In the genomic region with DNA sequence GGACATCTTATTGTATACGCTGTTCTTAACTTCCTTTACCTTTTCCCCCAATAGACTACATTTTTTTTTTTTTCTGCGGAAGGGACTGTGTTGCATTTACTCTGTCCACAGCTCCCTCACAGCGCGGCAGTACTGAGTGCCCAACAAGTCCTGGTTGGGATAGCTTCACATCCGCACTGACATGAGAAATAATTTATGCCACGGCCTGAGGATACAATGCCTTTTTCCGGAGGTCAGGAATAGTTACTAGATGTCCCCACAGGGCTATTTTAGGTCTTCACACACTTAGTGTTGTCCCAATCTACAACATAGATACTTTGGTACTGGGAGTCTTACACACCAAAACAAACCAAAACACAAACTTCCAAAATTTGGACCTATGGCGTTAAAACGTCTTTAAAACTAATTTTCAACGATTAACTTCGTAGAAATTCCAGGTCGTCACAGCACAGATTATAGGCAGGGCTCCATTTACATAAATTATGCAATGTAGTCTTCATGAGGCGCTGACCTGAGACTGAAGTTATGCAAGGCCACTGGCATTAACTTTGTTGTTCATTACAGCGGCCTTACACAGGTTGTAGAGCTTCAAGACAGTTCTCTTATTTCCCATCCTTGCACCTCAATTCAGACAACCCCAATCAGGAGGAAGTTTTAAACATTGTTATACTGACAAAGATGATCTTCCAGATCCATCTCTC, we compare ENCODE assay signal across 8 cellular contexts. TPM values are rescaled to one million over a fixed set of nuclear protein-coding genes. Genes with fewer than 3 reads are reported as not detected.
DNase-seq lines count a peak whose midpoint lies in the region; ATAC-seq lines count a peak whose summit lies in the region.

No MANE protein-coding gene starts in this region.

- DNase-seq in DMS53 treated with DMSO at 0.1 percent for 48 hours (lab: John Stamatoyannopoulos, UW; ENCODE audit: unreplicated experiment): peak; percentile 50
- DNase-seq in SK-MEL-5 (ENCODE audit: low read depth, low spot score): peak; percentile 50
- DNase-seq in neuronal stem cell (ENCODE audit: low spot score): no peak
- DNase-seq in DMS153 treated with DMSO at 0.1 percent for 48 hours (lab: John Stamatoyannopoulos, UW; ENCODE audit: unreplicated experiment): no peak
- no peak for DNase-seq in NCI-H2029 (lab: John Stamatoyannopoulos, UW)

- no peak overlapping the region for H2BK12ac ChIP-seq in neuronal stem cell (ENCODE audit: low read length)

- peaks cover 2% of the 10 kb centered on the region for H3K79me1 ChIP-seq in neuronal stem cell (ENCODE audit: low read depth, low read length)

- H2AK5ac ChIP-seq in neuronal stem cell (ENCODE audit: low read depth, low read length): no peak overlapping the region

- H3K4ac ChIP-seq in neuronal stem cell (ENCODE audit: low read length): no peak overlapping the region

- H3K9me3 ChIP-seq in neuronal stem cell (replicated peaks in 1 of 2; ENCODE audit: control insufficient read depth in 2 of 2, insufficient read depth in 1 of 2, low read depth in 1 of 2, low read length in 2 of 2): no peaks in the 10 kb centered on the region

- H2BK120ac ChIP-seq in neuronal stem cell (ENCODE audit: low read depth, low read length): no peak overlapping the region

- no peaks in the 10 kb centered on the region for H3K27me3 ChIP-seq in neuronal stem cell (ENCODE audit: control insufficient read depth in 3 of 3, insufficient read depth in 3 of 3, low read depth in 1 of 3, low read length in 3 of 3)

- peaks cover 12 to 31% of the 10 kb centered on the region in 2 donors for H3K36me3 ChIP-seq in neuronal stem cell (replicated peaks in 1 of 2; ENCODE audit: control insufficient read depth in 2 of 2, insufficient read depth in 2 of 2, low read length in 2 of 2)

- WGBS in neuronal stem cell (ENCODE audit: extremely low coverage in 2 of 2, insufficient read length in 2 of 2, insufficient replicate concordance in 1 of 2), 2 donors: 100% methylated on average over 4 of the region's 14 CpGs; no CpG with 5 or more reads in 1 of the 2 donors

- H3K14ac ChIP-seq in neuronal stem cell (ENCODE audit: low read length): no peak overlapping the region

- peak; percentile 2 for ATAC-seq in HG02759 (IDR thresholded peaks at IDR 0.05; ENCODE audit: unreplicated experiment)
- ATAC-seq in esophagus mucosa: peak; percentile 3
- no peak for ATAC-seq in HG03045 (IDR thresholded peaks at IDR 0.05; ENCODE audit: unreplicated experiment)

- H2BK5ac ChIP-seq in neuronal stem cell (ENCODE audit: low read length): no peak overlapping the region

- in situ Hi-C loops in SK-MEL-5 (cut with HindIII; ENCODE audit: low pct_unique_long_range_greater_than_20kb, low sequenced_read_pairs): no loop called here

- H3K27ac ChIP-seq in neuronal stem cell (replicated peaks; ENCODE audit: low read length): no peak overlapping the region

- peak overlapping the region in 1 of 2 donors; percentile 70 for H3K4me3 ChIP-seq in neuronal stem cell (ENCODE audit: low read length in 2 of 2)

- H2AFZ ChIP-seq in neuronal stem cell (ENCODE audit: low read length): peak overlapping the region; percentile 85

- no peak overlapping the region for H4K91ac ChIP-seq in neuronal stem cell (ENCODE audit: low read depth, low read length, poor library complexity)

- H3K4me1 ChIP-seq in neuronal stem cell (ENCODE audit: control insufficient read depth in 2 of 2, insufficient read depth in 1 of 2, low read depth in 1 of 2, low read length in 2 of 2): peaks cover 4 to 9% of the 10 kb centered on the region in 2 donors

- no peak overlapping the region for H3K23ac ChIP-seq in neuronal stem cell (ENCODE audit: low read depth, low read length, poor library complexity)

- H4K8ac ChIP-seq in neuronal stem cell (ENCODE audit: low read depth, low read length): no peak overlapping the region

- no peak overlapping the region for H3K9ac ChIP-seq in neuronal stem cell (ENCODE audit: low read depth, low read length, poor library complexity)

- no peak overlapping the region for H3K18ac ChIP-seq in neuronal stem cell (ENCODE audit: low read length)

- no peak overlapping the region for H3K4me2 ChIP-seq in neuronal stem cell (ENCODE audit: insufficient read depth, low read length, poor library complexity, severe bottlenecking)

- H2BK15ac ChIP-seq in neuronal stem cell (ENCODE audit: low read length): no peak overlapping the region

RNA-seq across cellular contexts. Expression of a gene that starts 1.0 kb away (rescaled TPM):
- total RNA-seq in SK-MEL-5 (2014; rRNA removed; shearing (Covaris generic)): 1,210 and 1,292 TPM in 2 replicates
- 1,322 and 1,342 TPM in 2 replicates for polyA plus RNA-seq in SK-MEL-5 (2015; cell fraction: cytosol; rRNA removed)
- 139 and 165 TPM in 2 replicates for polyA plus RNA-seq in SK-MEL-5 (2015; cell fraction: nucleus; rRNA removed)
- 260 TPM for total RNA-seq in esophagus mucosa
- polyA plus RNA-seq in neuronal stem cell (2013, experiment 1 of 2): 171 TPM
- polyA plus RNA-seq in neuronal stem cell (2013, experiment 2 of 2): 170 TPM

RNA-seq across cellular contexts. Expression of a gene that starts 12.3 kb away (rescaled TPM):
- total RNA-seq in SK-MEL-5 (2014; rRNA removed; shearing (Covaris generic)): 3.7 and 5.0 TPM in 2 replicates
- 5.5 and 9.3 TPM in 2 replicates for polyA plus RNA-seq in SK-MEL-5 (2015; cell fraction: cytosol; rRNA removed)
- 29.8 and 46.1 TPM in 2 replicates for polyA plus RNA-seq in SK-MEL-5 (2015; cell fraction: nucleus; rRNA removed)
- 0.28 TPM for total RNA-seq in esophagus mucosa
- polyA plus RNA-seq in neuronal stem cell (2013, experiment 1 of 2): 3.1 TPM
- polyA plus RNA-seq in neuronal stem cell (2013, experiment 2 of 2): 3.0 TPM

Comparison
In these comparisons a context has a peak if more than half of its experiments do, and no peak if none do; other contexts are left out.
1. DNase-seq: peak in DMS53 treated with DMSO at 0.1 percent for 48 hours (single experiment) and SK-MEL-5 (single experiment); none in neuronal stem cell (single experiment), DMS153 treated with DMSO at 0.1 percent for 48 hours (single experiment) and NCI-H2029 (single experiment).